ENCODE assay signal across 14 cellular contexts in the genomic region with DNA sequence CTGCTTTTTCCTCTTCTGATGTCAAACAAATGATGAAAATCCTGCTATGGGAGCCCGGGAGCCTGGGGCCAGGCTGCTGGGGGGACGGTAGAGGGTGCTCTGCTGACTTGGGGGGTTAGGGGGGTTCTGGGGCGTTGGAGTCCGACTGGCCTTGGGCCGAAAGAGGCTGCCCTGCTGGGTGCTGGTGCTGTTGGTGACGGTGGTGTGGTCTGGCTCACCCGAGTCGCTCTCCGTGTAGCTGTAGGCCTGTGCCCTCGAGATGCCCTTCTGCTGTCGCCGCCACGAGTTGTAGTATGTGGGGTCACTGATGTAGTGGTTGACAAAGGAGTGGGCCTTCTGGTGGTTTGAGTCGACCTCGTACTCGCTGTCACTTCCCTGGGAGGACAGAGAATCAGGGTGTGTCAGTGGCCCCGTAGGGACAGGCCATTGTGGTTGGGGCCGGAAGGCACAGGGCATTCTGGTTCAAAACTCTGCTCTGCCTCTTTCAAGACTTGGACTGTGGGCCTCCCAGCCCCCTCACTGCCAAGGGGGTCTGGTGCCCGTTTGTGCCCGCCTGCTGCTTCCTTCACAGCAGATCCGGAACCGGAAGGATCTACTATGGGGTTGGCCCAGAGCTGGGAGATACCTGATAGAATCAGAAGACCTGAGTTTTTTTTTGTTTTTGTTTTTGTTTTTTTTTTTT. TPM values are rescaled to one million over a fixed set of nuclear protein-coding genes. Genes with fewer than 3 reads are reported as not detected.
A peak's percentile ranks its signal among the peaks of the same experiment; 100 is the strongest.
DNase-seq lines count a peak whose midpoint lies in the region; TF ChIP-seq lines count a peak whose summit lies in the region.
"Had no signal": no experiment of that assay in that cellular context is flagged by ENCODE, and none has a peak within 500 bp of the region (broad histone marks: within the 10 kb centered on the region; RNA-seq: fewer than 3 reads in every experiment).

No MANE protein-coding gene starts in this region.

- H3K4ac ChIP-seq in neuronal stem cell (ENCODE audit: low read length): no peak overlapping the region

- H3K9me3 Mint-ChIP-seq in activated T-cell treated with anti-CD3 and anti-CD28 coated beads, Interleukin-2, amount 50 U/mL, for 24 hours: no peaks in the 10 kb centered on the region
- H3K9me3 Mint-ChIP-seq: type B pancreatic cell had no signal

- peak overlapping the region; percentile 84 for H3K27ac ChIP-seq in SJSA1
- H3K27ac ChIP-seq in dorsolateral prefrontal cortex: peak overlapping the region in 48 of 59 donors; percentile 9 to 81 (median 58)
- no peak overlapping the region for H3K27ac ChIP-seq in neuronal stem cell (replicated peaks; ENCODE audit: low read length)
- peak overlapping the region; percentile 45 to 77 (median 64) for H3K27ac ChIP-seq in transverse colon
- H3K27ac ChIP-seq: pancreas, VCaP had no signal

- H3K27me3 ChIP-seq in SJSA1 (replicated peaks) (no peaks in the 10 kb centered on the region), dorsolateral prefrontal cortex (no peaks in the 10 kb centered on the region), neuronal stem cell (ENCODE audit: control insufficient read depth in 3 of 3, insufficient read depth in 3 of 3, low read depth in 1 of 3, low read length in 3 of 3) (no peaks in the 10 kb centered on the region), transverse colon (no peaks in the 10 kb centered on the region)
- H3K27me3 ChIP-seq: pancreas had no signal

- H2AFZ ChIP-seq in neuronal stem cell (ENCODE audit: low read length): no peak overlapping the region

- no peak for TF ChIP-seq EP300 in transverse colon (IDR thresholded peaks at IDR 0.05; ENCODE audit: low read depth)

- intact Hi-C loops in dorsolateral prefrontal cortex (cut with DNase I) (no loop called here), transverse colon (cut with DNase I; ENCODE audit: low total_unique reads) (no loop called here)

- no CpG with 5 or more reads among the region's 22 CpGs for WGBS in neuronal stem cell (ENCODE audit: extremely low coverage in 2 of 2, insufficient read length in 2 of 2, insufficient replicate concordance in 1 of 2), 2 donors
- 81 to 87% methylated on average over 6 to 20 of the region's 22 CpGs for WGBS in transverse colon (ENCODE audit: low coverage in 1 of 2), 2 donors

- TF ChIP-seq POLR2A in transverse colon (IDR thresholded peaks at IDR 0.05): no peak

- H3K79me1 ChIP-seq in neuronal stem cell (ENCODE audit: low read depth, low read length): peaks cover 3% of the 10 kb centered on the region

- H3K27me3 Mint-ChIP-seq in activated T-cell treated with anti-CD3 and anti-CD28 coated beads, Interleukin-2, amount 50 U/mL, for 24 hours: no peaks in the 10 kb centered on the region
- H3K27me3 Mint-ChIP-seq: type B pancreatic cell had no signal

- H3K4me1 ChIP-seq in SJSA1 (replicated peaks): peaks cover 65% of the 10 kb centered on the region
- H3K4me1 ChIP-seq in neuronal stem cell (ENCODE audit: control insufficient read depth in 2 of 2, insufficient read depth in 1 of 2, low read depth in 1 of 2, low read length in 2 of 2): peaks cover 24 to 34% of the 10 kb centered on the region in 2 donors
- H3K4me1 ChIP-seq in transverse colon: peaks cover 14 to 32% (median 20%) of the 10 kb centered on the region in 4 donors

- no peak overlapping the region for H4K91ac ChIP-seq in neuronal stem cell (ENCODE audit: low read depth, low read length, poor library complexity)

- in situ Hi-C loops in transverse colon (cut with MboI; ENCODE audit: low pct_ligation_motif_present in 1 of 4, low pct_unique_long_range_greater_than_20kb in 1 of 4, low sequenced_read_pairs in 3 of 4): no loop called here

- DNase-seq in SJSA1 (ENCODE audit: low read depth in 1 of 2, low spot score in 2 of 2) (peak in 1 of 2 experiments; percentile 75), dorsolateral prefrontal cortex (no peak), neuronal stem cell (ENCODE audit: low spot score) (no peak), transverse colon (no peak), OCI-M2 (lab: John Stamatoyannopoulos, UW; ENCODE audit: unreplicated experiment) (no peak), HCEC 1CT (no peak)
- no peak for DNase-seq in activated T-cell treated with anti-CD3 and anti-CD28 coated beads, Interleukin-2, amount 50 U/mL, for 24 hours
- DNase-seq: activated naive CD4-positive, alpha-beta T cell treated with anti-CD3 and anti-CD28 coated beads, Interleukin-2, amount 50 U/mL, for 16 hours; NCI-H2081 treated with DMSO at 0.1 percent for 48 hours; NK-92 treated with Interleukin-12 subunit alpha and Interleukin-12 subunit beta, amount 100 ng/mL, for 24 hours; pancreas; stimulated activated CD4-positive, alpha-beta T cell treated with anti-CD3 and anti-CD28 coated beads, Interleukin-15, amount 100 ng/mL, for 24 hours had no signal

- H3K14ac ChIP-seq in neuronal stem cell (ENCODE audit: low read length): no peak overlapping the region

- H3K4me3 ChIP-seq in SJSA1 (peak overlapping the region; percentile 0; the same call in 1 of the 2 replicates), dorsolateral prefrontal cortex (peak overlapping the region in 3 of 59 donors; percentile 9 to 12 (median 10)), neuronal stem cell (ENCODE audit: low read length in 2 of 2) (no peak overlapping the region), transverse colon (no peak overlapping the region)
- H3K4me3 ChIP-seq: pancreas had no signal

- no peak overlapping the region for H2BK5ac ChIP-seq in neuronal stem cell (ENCODE audit: low read length)

- no peak overlapping the region for H2BK120ac ChIP-seq in neuronal stem cell (ENCODE audit: low read depth, low read length)

- H3K9ac ChIP-seq in neuronal stem cell (ENCODE audit: low read depth, low read length, poor library complexity): no peak overlapping the region

- H3K23ac ChIP-seq in neuronal stem cell (ENCODE audit: low read depth, low read length, poor library complexity): no peak overlapping the region

- H3K4me3 Mint-ChIP-seq in activated T-cell treated with anti-CD3 and anti-CD28 coated beads, Interleukin-2, amount 50 U/mL, for 24 hours: no peak overlapping the region
- H3K4me3 Mint-ChIP-seq: type B pancreatic cell had no signal

- H2AK5ac ChIP-seq in neuronal stem cell (ENCODE audit: low read depth, low read length): no peak overlapping the region

- H3K9me3 ChIP-seq in SJSA1 (replicated peaks) (no peaks in the 10 kb centered on the region), neuronal stem cell (replicated peaks in 1 of 2; ENCODE audit: control insufficient read depth in 2 of 2, insufficient read depth in 1 of 2, low read depth in 1 of 2, low read length in 2 of 2) (no peaks in the 10 kb centered on the region), transverse colon (no peaks in the 10 kb centered on the region)
- H3K9me3 ChIP-seq: pancreas had no signal

- H3K27ac Mint-ChIP-seq in activated T-cell treated with anti-CD3 and anti-CD28 coated beads, Interleukin-2, amount 50 U/mL, for 24 hours: no peak overlapping the region
- H3K27ac Mint-ChIP-seq: type B pancreatic cell had no signal

- H3K18ac ChIP-seq in neuronal stem cell (ENCODE audit: low read length): peak overlapping the region; percentile 50

- H3K4me1 Mint-ChIP-seq in activated T-cell treated with anti-CD3 and anti-CD28 coated beads, Interleukin-2, amount 50 U/mL, for 24 hours (ENCODE audit: low read depth): peaks cover 5% of the 10 kb centered on the region

- TF ChIP-seq CTCF in dorsolateral prefrontal cortex (IDR thresholded peaks at IDR 0.05 in 54 of 56, conservative IDR thresholded peaks at IDR 0.05 in 2 of 56; ENCODE audit: low read depth in 1 of 56, partially characterized antibody in 56 of 56) (no peak), transverse colon (IDR thresholded peaks at IDR 0.05) (no peak)

- H2BK12ac ChIP-seq in neuronal stem cell (ENCODE audit: low read length): no peak overlapping the region

- H3K4me2 ChIP-seq in neuronal stem cell (ENCODE audit: insufficient read depth, low read length, poor library complexity, severe bottlenecking): no peak overlapping the region

- H3K36me3 ChIP-seq in SJSA1 (no peaks in the 10 kb centered on the region), neuronal stem cell (replicated peaks in 1 of 2; ENCODE audit: control insufficient read depth in 2 of 2, insufficient read depth in 2 of 2, low read length in 2 of 2) (peaks cover 8 to 12% of the 10 kb centered on the region in 2 donors), transverse colon (no peaks in the 10 kb centered on the region)
- H3K36me3 ChIP-seq: pancreas had no signal

- no peaks in the 10 kb centered on the region for H3K36me3 Mint-ChIP-seq in activated T-cell treated with anti-CD3 and anti-CD28 coated beads, Interleukin-2, amount 50 U/mL, for 24 hours (ENCODE audit: low read depth)
- H3K36me3 Mint-ChIP-seq: type B pancreatic cell had no signal

- H2BK15ac ChIP-seq in neuronal stem cell (ENCODE audit: low read length): no peak overlapping the region

- no peak overlapping the region for H4K8ac ChIP-seq in neuronal stem cell (ENCODE audit: low read depth, low read length)

RNA-seq across cellular contexts. Expression of gene CDC42EP4, which starts 26.9 kb away (rescaled TPM):
- total RNA-seq in SJSA1 (2014; rRNA removed; shearing (Covaris generic)): 55.2 and 76.1 TPM in 2 replicates
- total RNA-seq in dorsolateral prefrontal cortex (100 to 1,000 TPM in 13 of 120 experiments, 10 to 100 TPM in 107; 47.4 to 222 (median 76.7) TPM), transverse colon (10 to 100 TPM; 54.9 to 75.6 (median 69.6) TPM)
- polyA plus RNA-seq in neuronal stem cell (2013, experiment 1 of 2): 23.5 TPM
- polyA plus RNA-seq in neuronal stem cell (2013, experiment 2 of 2): 23.9 TPM
